ENCODE assay signal across 8 cellular contexts in the genomic region with DNA sequence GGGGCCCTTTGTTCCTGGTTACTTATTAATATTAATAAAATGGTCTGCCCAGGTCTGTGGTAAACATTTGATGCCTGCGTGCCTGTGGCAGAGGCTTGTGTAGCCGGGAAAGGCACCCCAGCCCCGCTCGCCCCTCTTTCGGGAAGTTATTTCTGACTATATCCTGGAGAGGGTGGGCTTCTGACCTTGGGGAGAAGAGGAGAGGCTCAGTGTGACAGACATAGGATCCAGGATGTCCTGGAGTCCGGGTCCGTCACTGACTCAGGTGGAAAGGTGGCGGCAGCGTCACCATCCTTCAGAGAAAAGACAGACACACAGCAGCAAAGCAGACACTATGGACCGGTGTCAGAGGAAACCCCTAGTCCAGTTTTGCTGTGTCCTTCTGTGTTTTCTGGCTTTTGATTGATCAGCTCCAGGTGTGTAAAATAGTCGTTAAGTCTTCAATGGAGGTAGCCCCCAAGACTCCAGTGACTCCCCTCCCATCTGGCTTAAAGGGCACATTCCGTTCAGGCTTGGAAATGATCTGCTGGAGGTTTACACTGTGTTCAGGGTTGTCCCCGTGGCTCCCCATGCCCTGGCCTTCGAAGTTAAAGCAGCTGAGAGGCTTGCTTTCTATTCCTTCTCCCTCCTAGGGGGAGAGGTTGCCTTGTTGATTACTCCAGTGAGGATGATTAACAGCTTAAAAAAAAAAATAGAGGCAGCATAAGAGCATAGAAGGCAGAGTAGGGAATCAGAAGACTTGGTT.
DNase-seq lines count a peak whose midpoint lies in the region; ATAC-seq and TF ChIP-seq lines count a peak whose summit lies in the region.

No MANE protein-coding gene starts in this region.

- H3K9me3 ChIP-seq in heart left ventricle (no peaks in the 10 kb centered on the region), mammary epithelial cell (replicated peaks; ENCODE audit: insufficient read depth, low read length) (no peaks in the 10 kb centered on the region), mucosa of rectum (ENCODE audit: control insufficient read depth in 2 of 2, low read length in 2 of 2) (no peaks in the 10 kb centered on the region), transverse colon (no peaks in the 10 kb centered on the region)

- H3K27me3 ChIP-seq in heart left ventricle, result no peaks in the 10 kb centered on the region
- no peaks in the 10 kb centered on the region for H3K27me3 ChIP-seq in mammary epithelial cell (ENCODE audit: insufficient read depth, low read length)
- no peaks in the 10 kb centered on the region for H3K27me3 ChIP-seq in mucosa of rectum (ENCODE audit: control insufficient read depth in 2 of 2, insufficient read depth in 2 of 2, low read length in 2 of 2)
- H3K27me3 ChIP-seq in transverse colon, result no peaks in the 10 kb centered on the region

- in situ Hi-C loops in mammary epithelial cell (cut with MboI; ENCODE audit: low sequenced_read_pairs in 2 of 2) (no loop called here), transverse colon (cut with MboI; ENCODE audit: low pct_ligation_motif_present in 1 of 4, low pct_unique_long_range_greater_than_20kb in 1 of 4, low sequenced_read_pairs in 3 of 4) (loop anchor here in 1 of 4 donors (10.0 kb wide), 1 partner anchor 419 kb away; no protein-coding TSS in a partner anchor)

- H3K4me1 ChIP-seq in heart left ventricle (peaks cover 2 to 49% (median 23%) of the 10 kb centered on the region in 12 donors), mammary epithelial cell (ENCODE audit: insufficient read depth, low read length) (peaks cover 19% of the 10 kb centered on the region), mucosa of rectum (ENCODE audit: control insufficient read depth in 2 of 2, insufficient read depth in 2 of 2, low read length in 2 of 2) (peaks cover 2 to 5% of the 10 kb centered on the region in 2 donors), transverse colon (peaks cover 4 to 7% (median 5%) of the 10 kb centered on the region in 4 donors)

- DNase-seq in heart left ventricle (no peak), left ventricle myocardium superior (no peak), mammary epithelial cell (no peak), transverse colon (no peak), NCI-H510A (lab: John Stamatoyannopoulos, UW) (no peak), iPS-NIHi11 (ENCODE audit: low spot score) (no peak)

- TF ChIP-seq EP300 in transverse colon (IDR thresholded peaks at IDR 0.05; ENCODE audit: low read depth), result no peak

- H3K4me2 ChIP-seq in mammary epithelial cell (ENCODE audit: insufficient read depth, low read depth, low read length), result peak overlapping the region; percentile 72

- H2AFZ ChIP-seq in mammary epithelial cell (ENCODE audit: low read depth, low read length), result peak overlapping the region; percentile 52

- no peaks in the 10 kb centered on the region for H3K79me2 ChIP-seq in mammary epithelial cell (ENCODE audit: insufficient read depth, low read length)

- ATAC-seq in heart left ventricle (no peak), left ventricle myocardium superior (no peak), GM21529 (IDR thresholded peaks at IDR 0.05; ENCODE audit: unreplicated experiment) (no peak)

- H3K27ac ChIP-seq in heart left ventricle (peak overlapping the region in 11 of 12 donors; percentile 75 to 93 (median 84)), mammary epithelial cell (ENCODE audit: insufficient read depth, low read depth, low read length) (peak overlapping the region; percentile 97), mucosa of rectum (ENCODE audit: low read depth in 2 of 2, low read length in 2 of 2) (peak overlapping the region; percentile 64 to 69), transverse colon (peak overlapping the region; percentile 70 to 79 (median 76))

- TF ChIP-seq CTCF in heart left ventricle (IDR thresholded peaks at IDR 0.05), result no peak
- TF ChIP-seq CTCF in mammary epithelial cell (conservative IDR thresholded peaks at IDR 0.05 in 1 of 2, IDR thresholded peaks at IDR 0.05 in 1 of 2; ENCODE audit: extremely low read depth in 1 of 2, insufficient read depth in 1 of 2, low read depth in 1 of 2, low read length in 2 of 2), result no peak
- TF ChIP-seq CTCF in transverse colon (IDR thresholded peaks at IDR 0.05), result no peak

- H3K4me3 ChIP-seq in heart left ventricle (peak overlapping the region in 8 of 12 donors; percentile 4 to 45 (median 35)), mammary epithelial cell (replicated peaks in 1 of 3; ENCODE audit: insufficient read depth in 1 of 3, low read depth in 2 of 3, low read length in 3 of 3) (no peak overlapping the region), mucosa of rectum (ENCODE audit: low read length in 2 of 2) (no peak overlapping the region), transverse colon (no peak overlapping the region)

- no TSS peak for BruUV-seq in mammary epithelial cell (replicated peaks; lab: Mats Ljungman, UMichigan)

- CTCF ChIA-PET in mammary epithelial cell (lab: Charles Lee; ENCODE audit: low non-redundant PET), result no interaction called here

- TF ChIP-seq POLR2A in heart left ventricle (IDR thresholded peaks at IDR 0.05) (no peak), transverse colon (IDR thresholded peaks at IDR 0.05) (no peak)

- intact Hi-C loops in heart left ventricle (cut with DNase I), result loop anchor here in 5 of 10 donors (2.0 to 10.0 kb wide), 8 partner anchors 41 to 539 kb away; no protein-coding TSS in a partner anchor
- intact Hi-C loops in left ventricle myocardium superior (cut with micrococcal nuclease), result no loop called here
- intact Hi-C loops in mammary epithelial cell (cut with micrococcal nuclease), result no loop called here
- intact Hi-C loops in transverse colon (cut with DNase I; ENCODE audit: low total_unique reads), result no loop called here

- dilution Hi-C loops in mammary epithelial cell (cut with HindIII; ENCODE audit: low sequenced_read_pairs), result no loop called here

- peak overlapping the region; percentile 82 for H3K9ac ChIP-seq in mammary epithelial cell (ENCODE audit: insufficient read depth, low read length)
- no peak overlapping the region for H3K9ac ChIP-seq in mucosa of rectum (ENCODE audit: low read depth in 1 of 2, low read length in 2 of 2)

- no peaks in the 10 kb centered on the region for H3K36me3 ChIP-seq in heart left ventricle
- no peaks in the 10 kb centered on the region for H3K36me3 ChIP-seq in mammary epithelial cell (ENCODE audit: insufficient read depth, low read length)
- H3K36me3 ChIP-seq in mucosa of rectum (ENCODE audit: control insufficient read depth in 2 of 2, insufficient read depth in 2 of 2, low read length in 2 of 2), result no peaks in the 10 kb centered on the region
- H3K36me3 ChIP-seq in transverse colon, result no peaks in the 10 kb centered on the region

- no peaks in the 10 kb centered on the region for H4K20me1 ChIP-seq in mammary epithelial cell (ENCODE audit: insufficient read depth, low read length)

- WGBS in heart left ventricle, 4 donors, result 79 to 86% (median 85%) methylated on average over 14 of the region's 14 CpGs
- WGBS in mammary epithelial cell (ENCODE audit: low coverage, missing lambda C conversion rate), result 47% methylated on average over 14 of the region's 14 CpGs
- WGBS in transverse colon (ENCODE audit: low coverage in 1 of 2), 2 donors, result 81 to 85% methylated on average over 14 of the region's 14 CpGs

Comparison
In these comparisons a context has a peak if more than half of its experiments do, and no peak if none do; other contexts are left out.
1. H3K4me3 ChIP-seq: peak in heart left ventricle (8 of 12); none in mammary epithelial cell (0 of 3), mucosa of rectum (0 of 2) and transverse colon (0 of 4).
2. Peak in every context shown above with its lines, with median percentiles within 50 percentile points of each other: H3K27ac ChIP-seq.